ENCODE assay signal across 2 cellular contexts in the genomic region with DNA sequence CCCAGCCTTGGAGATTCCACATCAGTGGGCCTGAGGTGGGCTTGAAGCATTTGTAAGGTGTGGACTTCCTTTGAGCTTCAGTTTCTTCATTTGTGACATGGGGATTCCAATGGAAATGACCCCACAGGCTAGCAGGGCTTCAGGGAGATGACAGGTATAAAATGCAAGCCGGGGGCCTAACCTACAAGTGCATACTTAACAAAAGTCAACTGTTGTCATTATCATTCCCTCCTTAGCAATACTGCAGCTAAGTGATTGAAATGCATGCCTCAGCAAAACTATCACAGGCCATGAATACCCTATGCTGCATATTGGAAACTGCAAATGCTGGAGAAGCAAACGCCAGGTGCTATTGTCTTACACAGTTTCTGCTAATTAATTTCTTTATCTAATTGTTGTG.
TF ChIP-seq lines count a peak whose summit lies in the region.

No MANE protein-coding gene starts in this region.

TF ChIP-seq in GM23338, 12 proteins besides CTCF, POLR2A, EP300 and RAD21 (continued from another document):
- TF ChIP-seq CREB1 (CRISPR knock-in tag; IDR thresholded peaks at IDR 0.05; ENCODE audit: low read depth) (no peak), STAT1 (IDR thresholded peaks at IDR 0.05; ENCODE audit: unreplicated experiment) (no peak), JUNB (IDR thresholded peaks at IDR 0.05; ENCODE audit: unreplicated experiment) (no peak), NANOG (IDR thresholded peaks at IDR 0.05; ENCODE audit: borderline replicate concordance) (peak; percentile 54; the same call in 1 of the 2 replicates), ZNF331 (CRISPR knock-in tag; IDR thresholded peaks at IDR 0.05; ENCODE audit: low read depth) (no peak), ETS1 (IDR thresholded peaks at IDR 0.05) (no peak), ZNF114 (CRISPR knock-in tag; IDR thresholded peaks at IDR 0.05) (no peak)
- TF ChIP-seq, protein P1, sequence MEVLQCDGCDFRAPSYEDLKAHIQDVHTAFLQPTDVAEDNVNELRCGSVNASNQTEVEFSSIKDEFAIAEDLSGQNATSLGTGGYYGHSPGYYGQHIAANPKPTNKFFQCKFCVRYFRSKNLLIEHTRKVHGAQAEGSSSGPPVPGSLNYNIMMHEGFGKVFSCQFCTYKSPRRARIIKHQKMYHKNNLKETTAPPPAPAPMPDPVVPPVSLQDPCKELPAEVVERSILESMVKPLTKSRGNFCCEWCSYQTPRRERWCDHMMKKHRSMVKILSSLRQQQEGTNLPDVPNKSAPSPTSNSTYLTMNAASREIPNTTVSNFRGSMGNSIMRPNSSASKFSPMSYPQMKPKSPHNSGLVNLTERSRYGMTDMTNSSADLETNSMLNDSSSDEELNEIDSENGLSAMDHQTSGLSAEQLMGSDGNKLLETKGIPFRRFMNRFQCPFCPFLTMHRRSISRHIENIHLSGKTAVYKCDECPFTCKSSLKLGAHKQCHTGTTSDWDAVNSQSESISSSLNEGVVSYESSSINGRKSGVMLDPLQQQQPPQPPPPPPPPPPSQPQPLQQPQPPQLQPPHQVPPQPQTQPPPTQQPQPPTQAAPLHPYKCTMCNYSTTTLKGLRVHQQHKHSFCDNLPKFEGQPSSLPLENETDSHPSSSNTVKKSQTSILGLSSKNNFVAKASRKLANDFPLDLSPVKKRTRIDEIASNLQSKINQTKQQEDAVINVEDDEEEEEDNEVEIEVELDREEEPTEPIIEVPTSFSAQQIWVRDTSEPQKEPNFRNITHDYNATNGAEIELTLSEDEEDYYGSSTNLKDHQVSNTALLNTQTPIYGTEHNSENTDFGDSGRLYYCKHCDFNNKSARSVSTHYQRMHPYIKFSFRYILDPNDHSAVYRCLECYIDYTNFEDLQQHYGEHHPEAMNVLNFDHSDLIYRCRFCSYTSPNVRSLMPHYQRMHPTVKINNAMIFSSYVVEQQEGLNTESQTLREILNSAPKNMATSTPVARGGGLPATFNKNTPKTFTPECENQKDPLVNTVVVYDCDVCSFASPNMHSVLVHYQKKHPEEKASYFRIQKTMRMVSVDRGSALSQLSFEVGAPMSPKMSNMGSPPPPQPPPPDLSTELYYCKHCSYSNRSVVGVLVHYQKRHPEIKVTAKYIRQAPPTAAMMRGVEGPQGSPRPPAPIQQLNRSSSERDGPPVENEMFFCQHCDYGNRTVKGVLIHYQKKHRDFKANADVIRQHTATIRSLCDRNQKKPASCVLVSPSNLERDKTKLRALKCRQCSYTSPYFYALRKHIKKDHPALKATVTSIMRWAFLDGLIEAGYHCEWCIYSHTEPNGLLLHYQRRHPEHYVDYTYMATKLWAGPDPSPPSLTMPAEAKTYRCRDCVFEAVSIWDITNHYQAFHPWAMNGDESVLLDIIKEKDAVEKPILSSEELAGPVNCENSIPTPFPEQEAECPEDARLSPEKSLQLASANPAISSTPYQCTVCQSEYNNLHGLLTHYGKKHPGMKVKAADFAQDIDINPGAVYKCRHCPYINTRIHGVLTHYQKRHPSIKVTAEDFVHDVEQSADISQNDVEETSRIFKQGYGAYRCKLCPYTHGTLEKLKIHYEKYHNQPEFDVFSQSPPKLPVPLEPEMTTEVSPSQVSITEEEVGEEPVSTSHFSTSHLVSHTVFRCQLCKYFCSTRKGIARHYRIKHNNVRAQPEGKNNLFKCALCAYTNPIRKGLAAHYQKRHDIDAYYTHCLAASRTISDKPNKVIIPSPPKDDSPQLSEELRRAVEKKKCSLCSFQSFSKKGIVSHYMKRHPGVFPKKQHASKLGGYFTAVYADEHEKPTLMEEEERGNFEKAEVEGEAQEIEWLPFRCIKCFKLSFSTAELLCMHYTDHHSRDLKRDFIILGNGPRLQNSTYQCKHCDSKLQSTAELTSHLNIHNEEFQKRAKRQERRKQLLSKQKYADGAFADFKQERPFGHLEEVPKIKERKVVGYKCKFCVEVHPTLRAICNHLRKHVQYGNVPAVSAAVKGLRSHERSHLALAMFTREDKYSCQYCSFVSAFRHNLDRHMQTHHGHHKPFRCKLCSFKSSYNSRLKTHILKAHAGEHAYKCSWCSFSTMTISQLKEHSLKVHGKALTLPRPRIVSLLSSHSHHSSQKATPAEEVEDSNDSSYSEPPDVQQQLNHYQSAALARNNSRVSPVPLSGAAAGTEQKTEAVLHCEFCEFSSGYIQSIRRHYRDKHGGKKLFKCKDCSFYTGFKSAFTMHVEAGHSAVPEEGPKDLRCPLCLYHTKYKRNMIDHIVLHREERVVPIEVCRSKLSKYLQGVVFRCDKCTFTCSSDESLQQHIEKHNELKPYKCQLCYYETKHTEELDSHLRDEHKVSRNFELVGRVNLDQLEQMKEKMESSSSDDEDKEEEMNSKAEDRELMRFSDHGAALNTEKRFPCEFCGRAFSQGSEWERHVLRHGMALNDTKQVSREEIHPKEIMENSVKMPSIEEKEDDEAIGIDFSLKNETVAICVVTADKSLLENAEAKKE (CRISPR knock-in tag; IDR thresholded peaks at IDR 0.05): no peak

TF ChIP-seq in WTC11, 78 proteins besides CTCF, POLR2A, EP300 and RAD21:
- TF ChIP-seq, protein P2, sequence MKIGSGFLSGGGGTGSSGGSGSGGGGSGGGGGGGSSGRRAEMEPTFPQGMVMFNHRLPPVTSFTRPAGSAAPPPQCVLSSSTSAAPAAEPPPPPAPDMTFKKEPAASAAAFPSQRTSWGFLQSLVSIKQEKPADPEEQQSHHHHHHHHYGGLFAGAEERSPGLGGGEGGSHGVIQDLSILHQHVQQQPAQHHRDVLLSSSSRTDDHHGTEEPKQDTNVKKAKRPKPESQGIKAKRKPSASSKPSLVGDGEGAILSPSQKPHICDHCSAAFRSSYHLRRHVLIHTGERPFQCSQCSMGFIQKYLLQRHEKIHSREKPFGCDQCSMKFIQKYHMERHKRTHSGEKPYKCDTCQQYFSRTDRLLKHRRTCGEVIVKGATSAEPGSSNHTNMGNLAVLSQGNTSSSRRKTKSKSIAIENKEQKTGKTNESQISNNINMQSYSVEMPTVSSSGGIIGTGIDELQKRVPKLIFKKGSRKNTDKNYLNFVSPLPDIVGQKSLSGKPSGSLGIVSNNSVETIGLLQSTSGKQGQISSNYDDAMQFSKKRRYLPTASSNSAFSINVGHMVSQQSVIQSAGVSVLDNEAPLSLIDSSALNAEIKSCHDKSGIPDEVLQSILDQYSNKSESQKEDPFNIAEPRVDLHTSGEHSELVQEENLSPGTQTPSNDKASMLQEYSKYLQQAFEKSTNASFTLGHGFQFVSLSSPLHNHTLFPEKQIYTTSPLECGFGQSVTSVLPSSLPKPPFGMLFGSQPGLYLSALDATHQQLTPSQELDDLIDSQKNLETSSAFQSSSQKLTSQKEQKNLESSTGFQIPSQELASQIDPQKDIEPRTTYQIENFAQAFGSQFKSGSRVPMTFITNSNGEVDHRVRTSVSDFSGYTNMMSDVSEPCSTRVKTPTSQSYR (CRISPR knock-in tag; IDR thresholded peaks at IDR 0.05): no peak
- TF ChIP-seq AR (CRISPR knock-in tag; IDR thresholded peaks at IDR 0.05) (no peak), HMGXB4 (CRISPR knock-in tag; IDR thresholded peaks at IDR 0.05) (no peak), E2F4 (CRISPR knock-in tag; IDR thresholded peaks at IDR 0.05; ENCODE audit: borderline replicate concordance, low read depth) (no peak), TEAD4 (CRISPR knock-in tag; IDR thresholded peaks at IDR 0.05) (no peak), NR1H2 (CRISPR knock-in tag; IDR thresholded peaks at IDR 0.05) (no peak), CBFB (CRISPR knock-in tag; IDR thresholded peaks at IDR 0.05; ENCODE audit: low read depth) (no peak)
TF ChIP-seq in WTC11: peak in this region for 0.
